23 cellular contexts compared by ENCODE assay signal in genomic region chr7:86470763-86471162, GRCh38.
"Had no signal": no experiment of that assay in that cellular context is flagged by ENCODE, and none has a peak within 500 bp of the region (broad histone marks: within the 10 kb centered on the region; RNA-seq: fewer than 3 reads in every experiment).

No MANE protein-coding gene starts in this region.

- H3K4me1 Mint-ChIP-seq: immature natural killer cell, naive B cell had no signal

- H3K4me3 ChIP-seq: coronary artery, dorsolateral prefrontal cortex, esophagus muscularis mucosa, gastroesophageal sphincter, heart left ventricle, hepatocyte, left lung, lower lobe of right lung, mucosa of descending colon had no signal

- H3K9me3 Mint-ChIP-seq: mesothelial cell of epicardium had no signal

- H3K4me3 Mint-ChIP-seq: immature natural killer cell, mesothelial cell of epicardium, naive B cell had no signal

- H3K27me3 Mint-ChIP-seq: naive B cell had no signal

- H3K36me3 Mint-ChIP-seq: immature natural killer cell, mesothelial cell of epicardium, naive B cell had no signal

- DNase-seq: dermis blood vessel endothelial cell; dorsolateral prefrontal cortex; effector CD4-positive, alpha-beta T cell; effector memory CD4-positive, alpha-beta T cell; foreskin keratinocyte; heart left ventricle; hypothalamus; immature natural killer cell; islet precursor cell; kidney; kidney glomerular epithelial cell; left colon; left lung; left ventricle myocardium superior; lower lobe of right lung; mesenchymal stem cell; mucosa of descending colon; naive B cell had no signal

- ATAC-seq: foreskin keratinocyte, gastroesophageal sphincter, heart left ventricle, left colon, left lung, left ventricle myocardium superior, mucosa of descending colon had no signal

- H3K27ac Mint-ChIP-seq: immature natural killer cell, mesothelial cell of epicardium, naive B cell had no signal
